8 cellular contexts compared by ENCODE assay signal in the genomic region with DNA sequence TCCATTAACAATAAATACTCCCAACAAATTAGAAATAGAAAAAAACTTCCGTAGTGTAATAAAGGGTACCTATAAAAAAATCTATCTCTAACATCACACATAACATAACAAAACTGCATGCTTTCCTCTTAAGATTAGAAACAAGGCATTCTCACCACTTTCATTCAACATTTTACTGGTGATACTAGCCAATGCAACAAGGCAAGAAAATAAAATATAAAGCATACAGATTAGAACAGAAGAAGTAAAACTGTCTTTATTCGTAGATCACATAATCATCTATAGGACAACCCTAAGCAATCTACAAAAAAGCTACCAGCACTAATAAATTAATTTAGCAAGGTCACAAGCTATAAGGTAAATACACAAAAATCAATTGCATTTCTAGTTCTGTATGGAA.
"Had no signal": no experiment of that assay in that cellular context is flagged by ENCODE, and none has a peak within 500 bp of the region (broad histone marks: within the 10 kb centered on the region; RNA-seq: fewer than 3 reads in every experiment).

No MANE protein-coding gene starts in this region.

- DNase-seq: H9, HCEC 1CT, HFFc6, KG1 had no signal

- H2AFZ ChIP-seq: GM23338 had no signal

- FAIRE-seq: H1, H54, HTR-8/SVneo had no signal

- H3K4me2 ChIP-seq: GM23338 had no signal

- H3K4me3 ChIP-seq: GM23338 had no signal
